18 cellular contexts compared by ENCODE assay signal in genomic region chr10:79308969-79309665, GRCh38. TPM values are rescaled to one million over a fixed set of nuclear protein-coding genes. Genes with fewer than 3 reads are reported as not detected.
DNase-seq lines count a peak whose midpoint lies in the region; ATAC-seq, FAIRE-seq and TF ChIP-seq lines count a peak whose summit lies in the region.
"Had no signal": no experiment of that assay in that cellular context is flagged by ENCODE, and none has a peak within 500 bp of the region (broad histone marks: within the 10 kb centered on the region; RNA-seq: fewer than 3 reads in every experiment).

No MANE protein-coding gene starts in this region.

- no TSS peak for BruUV-seq in OCI-LY7 (replicated peaks; lab: Mats Ljungman, UMichigan)

- H3K36me3 Mint-ChIP-seq in activated CD8-positive, alpha-beta memory T cell treated with anti-CD3 and anti-CD28 coated beads, Interleukin-2, amount 10 ng/mL, durations not matched to agents 7 days and 5 days, result peaks cover 16% of the 10 kb centered on the region
- H3K36me3 Mint-ChIP-seq in activated T-helper 2 cell treated with anti-CD3 and anti-CD28 coated beads, Interferon-gamma antibody, Interleukin-2, Interleukin-4, amounts not matched to agents 10 μg/mL and 5 μg/mL and 100 μg/mL, durations not matched to agents 14 hours and 24 hours and 36 hours (ENCODE audit: low read depth), result peaks cover 62% of the 10 kb centered on the region

- peak overlapping the region; percentile 18 for H3K27ac Mint-ChIP-seq in activated CD8-positive, alpha-beta memory T cell treated with anti-CD3 and anti-CD28 coated beads, Interleukin-2, amount 10 ng/mL, durations not matched to agents 7 days and 5 days
- H3K27ac Mint-ChIP-seq in activated T-helper 2 cell treated with anti-CD3 and anti-CD28 coated beads, Interferon-gamma antibody, Interleukin-2, Interleukin-4, amounts not matched to agents 10 μg/mL and 5 μg/mL and 100 μg/mL, durations not matched to agents 14 hours and 24 hours and 36 hours, result peak overlapping the region; percentile 29
- H3K27ac Mint-ChIP-seq: activated naive CD4-positive, alpha-beta T cell treated with anti-CD3 and anti-CD28 coated beads, Interleukin-2, amount 10 ng/mL, durations not matched to agents 7 days and 5 days; CD4-positive, alpha-beta T cell; IgD-negative memory B cell had no signal

- peaks cover 31 to 70% of the 10 kb centered on the region in 2 donors for H3K36me3 ChIP-seq in kidney (ENCODE audit: control insufficient read depth in 1 of 2, insufficient read depth in 2 of 2, low read length in 2 of 2)
- peaks cover 6 to 100% (median 97%) of the 10 kb centered on the region in 6 donors for H3K36me3 ChIP-seq in spleen
- peaks cover 68% of the 10 kb centered on the region for H3K36me3 ChIP-seq in OCI-LY7 (ENCODE audit: insufficient read depth, low read length)
- peaks cover 35% of the 10 kb centered on the region for H3K36me3 ChIP-seq in SJCRH30

- no peaks in the 10 kb centered on the region for H3K79me2 ChIP-seq in OCI-LY7 (ENCODE audit: insufficient read depth, low read depth, low read length)

- H3K27me3 ChIP-seq in spleen (replicated peaks in 1 of 7), result no peaks in the 10 kb centered on the region
- no peaks in the 10 kb centered on the region for H3K27me3 ChIP-seq in SJCRH30
- H3K27me3 ChIP-seq: ascending aorta, left lung had no signal

- H3K9me2 ChIP-seq in OCI-LY7 (ENCODE audit: insufficient read depth, low read length), result no peaks in the 10 kb centered on the region

- POLR2A ChIA-PET in OCI-LY7 (lab: Charles Lee), result no interaction called here

- H3K27me3 Mint-ChIP-seq in activated CD8-positive, alpha-beta memory T cell treated with anti-CD3 and anti-CD28 coated beads, Interleukin-2, amount 10 ng/mL, durations not matched to agents 7 days and 5 days, result no peaks in the 10 kb centered on the region
- H3K27me3 Mint-ChIP-seq in activated T-helper 2 cell treated with anti-CD3 and anti-CD28 coated beads, Interferon-gamma antibody, Interleukin-2, Interleukin-4, amounts not matched to agents 10 μg/mL and 5 μg/mL and 100 μg/mL, durations not matched to agents 14 hours and 24 hours and 36 hours (ENCODE audit: low read depth), result no peaks in the 10 kb centered on the region
- H3K27me3 Mint-ChIP-seq: activated naive CD4-positive, alpha-beta T cell treated with anti-CD3 and anti-CD28 coated beads, Interleukin-2, amount 10 ng/mL, durations not matched to agents 7 days and 5 days; CD4-positive, alpha-beta T cell; IgD-negative memory B cell had no signal

- H2AFZ ChIP-seq in OCI-LY7 (ENCODE audit: low read length), result no peak overlapping the region

- peaks cover 4% of the 10 kb centered on the region for H3K4me1 Mint-ChIP-seq in activated CD8-positive, alpha-beta memory T cell treated with anti-CD3 and anti-CD28 coated beads, Interleukin-2, amount 10 ng/mL, durations not matched to agents 7 days and 5 days
- H3K4me1 Mint-ChIP-seq in activated T-helper 2 cell treated with anti-CD3 and anti-CD28 coated beads, Interferon-gamma antibody, Interleukin-2, Interleukin-4, amounts not matched to agents 10 μg/mL and 5 μg/mL and 100 μg/mL, durations not matched to agents 14 hours and 24 hours and 36 hours (ENCODE audit: low read depth), result no peaks in the 10 kb centered on the region

- H3K4me1 ChIP-seq in kidney (ENCODE audit: control insufficient read depth in 1 of 2, insufficient read depth in 1 of 2, low read depth in 1 of 2, low read length in 2 of 2) (no peaks in the 10 kb centered on the region), spleen (peaks cover 0 to 21% (median 4%) of the 10 kb centered on the region in 6 donors), OCI-LY7 (ENCODE audit: insufficient read depth, low read length, poor library complexity, severe bottlenecking) (no peaks in the 10 kb centered on the region), SJCRH30 (peaks cover 17% of the 10 kb centered on the region)
- H3K4me1 ChIP-seq: ascending aorta had no signal

- no peak overlapping the region for H3K4me3 Mint-ChIP-seq in activated CD8-positive, alpha-beta memory T cell treated with anti-CD3 and anti-CD28 coated beads, Interleukin-2, amount 10 ng/mL, durations not matched to agents 7 days and 5 days
- H3K4me3 Mint-ChIP-seq in activated T-helper 2 cell treated with anti-CD3 and anti-CD28 coated beads, Interferon-gamma antibody, Interleukin-2, Interleukin-4, amounts not matched to agents 10 μg/mL and 5 μg/mL and 100 μg/mL, durations not matched to agents 14 hours and 24 hours and 36 hours (ENCODE audit: low read depth), result no peak overlapping the region
- H3K4me3 Mint-ChIP-seq: activated naive CD4-positive, alpha-beta T cell treated with anti-CD3 and anti-CD28 coated beads, Interleukin-2, amount 10 ng/mL, durations not matched to agents 7 days and 5 days; CD4-positive, alpha-beta T cell; IgD-negative memory B cell had no signal

- FAIRE-seq in kidney (lab: Jason Lieb, UNC), result no peak

- CTCF ChIA-PET in activated CD8-positive, alpha-beta memory T cell treated with anti-CD3 and anti-CD28 coated beads, Interleukin-2, amount 10 ng/mL, durations not matched to agents 7 days and 5 days (lab: Charles Lee), result no interaction called here
- CTCF ChIA-PET in OCI-LY7 (lab: Charles Lee; ENCODE audit: unreplicated experiment), result no interaction called here

- no peaks in the 10 kb centered on the region for H3K9me3 Mint-ChIP-seq in activated CD8-positive, alpha-beta memory T cell treated with anti-CD3 and anti-CD28 coated beads, Interleukin-2, amount 10 ng/mL, durations not matched to agents 7 days and 5 days (ENCODE audit: low read depth)
- no peaks in the 10 kb centered on the region for H3K9me3 Mint-ChIP-seq in activated T-helper 2 cell treated with anti-CD3 and anti-CD28 coated beads, Interferon-gamma antibody, Interleukin-2, Interleukin-4, amounts not matched to agents 10 μg/mL and 5 μg/mL and 100 μg/mL, durations not matched to agents 14 hours and 24 hours and 36 hours
- H3K9me3 Mint-ChIP-seq: activated naive CD4-positive, alpha-beta T cell treated with anti-CD3 and anti-CD28 coated beads, Interleukin-2, amount 10 ng/mL, durations not matched to agents 7 days and 5 days; CD4-positive, alpha-beta T cell; IgD-negative memory B cell had no signal

- ATAC-seq in activated CD8-positive, alpha-beta memory T cell treated with anti-CD3 and anti-CD28 coated beads, Interleukin-2, amount 10 ng/mL, durations not matched to agents 7 days and 5 days, result no peak
- ATAC-seq: left lung had no signal

- DNase-seq in activated CD8-positive, alpha-beta memory T cell treated with anti-CD3 and anti-CD28 coated beads, Interleukin-2, amount 10 ng/mL, durations not matched to agents 7 days and 5 days, result no peak
- DNase-seq in activated CD8-positive, alpha-beta memory T cell treated with anti-CD3 and anti-CD28 coated beads, Interleukin-2, amount 50 U/mL, for 4 hours, result no peak
- no peak for DNase-seq in activated T-helper 2 cell treated with anti-CD3 and anti-CD28 coated beads, Interferon-gamma antibody, Interleukin-2, Interleukin-4, amounts not matched to agents 10 μg/mL and 5 μg/mL and 100 μg/mL, durations not matched to agents 14 hours and 24 hours and 36 hours (ENCODE audit: low spot score)
- peak; percentile 51 for DNase-seq in kidney
- DNase-seq in spleen, result peak; percentile 74
- DNase-seq in OCI-LY7 (ENCODE audit: low spot score), result no peak
- no peak for DNase-seq in SJCRH30
- DNase-seq in CD1c-positive myeloid dendritic cell (ENCODE audit: extremely low spot score), result no peak
- DNase-seq: activated CD4-positive, alpha-beta T cell treated with anti-CD3 and anti-CD28 coated beads for 48 hours; activated naive CD4-positive, alpha-beta T cell treated with anti-CD3 and anti-CD28 coated beads, Interleukin-2, amount 10 ng/mL, durations not matched to agents 7 days and 5 days; DMS53; NCI-H1436; NCI-H526 treated with DMSO at 0.1 percent for 48 hours; nucleus accumbens had no signal

- intact Hi-C loops in activated T-helper 2 cell treated with anti-CD3 and anti-CD28 coated beads, Interferon-gamma antibody, Interleukin-2, Interleukin-4, amounts not matched to agents 10 μg/mL and 5 μg/mL and 100 μg/mL, durations not matched to agents 14 hours and 24 hours and 36 hours (cut with micrococcal nuclease), result no loop called here
- intact Hi-C loops in kidney (cut with DNase I) (no loop called here), spleen (cut with DNase I; ENCODE audit: low total_unique reads) (no loop called here), OCI-LY7 (cut with micrococcal nuclease; ENCODE audit: unreplicated experiment) (no loop called here)

- no peak overlapping the region for H3K4me2 ChIP-seq in OCI-LY7 (ENCODE audit: low read length)

- TF ChIP-seq CTCF in kidney (IDR thresholded peaks at IDR 0.05; ENCODE audit: borderline replicate concordance, extremely low read depth, insufficient read depth) (no peak), spleen (IDR thresholded peaks at IDR 0.05 in 8 of 11, conservative IDR thresholded peaks at IDR 0.05 in 3 of 11) (no peak), OCI-LY7 (conservative IDR thresholded peaks at IDR 0.05; ENCODE audit: low read length) (no peak)

- no peaks in the 10 kb centered on the region for H3K9me3 ChIP-seq in kidney (ENCODE audit: control insufficient read depth in 1 of 2, low read length in 2 of 2)
- no peaks in the 10 kb centered on the region for H3K9me3 ChIP-seq in spleen
- H3K9me3 ChIP-seq in OCI-LY7 (ENCODE audit: low read length), result no peaks in the 10 kb centered on the region
- H3K9me3 ChIP-seq in SJCRH30 (replicated peaks), result no peaks in the 10 kb centered on the region
- H3K9me3 ChIP-seq: ascending aorta, left lung had no signal

- WGBS in spleen, 5 donors, result 74 to 88% (median 80%) methylated on average over 9 to 14 of the region's 14 CpGs

- TF ChIP-seq POLR2A in spleen (IDR thresholded peaks at IDR 0.05), result no peak

- no peaks in the 10 kb centered on the region for H4K20me1 ChIP-seq in OCI-LY7 (ENCODE audit: insufficient read depth, low read length)

- H3K4me3 ChIP-seq in kidney (ENCODE audit: low read length in 2 of 2) (no peak overlapping the region), spleen (no peak overlapping the region), OCI-LY7 (ENCODE audit: low read depth, low read length, poor library complexity, severe bottlenecking) (no peak overlapping the region), SJCRH30 (no peak overlapping the region)
- H3K4me3 ChIP-seq: ascending aorta, left lung had no signal

- H3K27ac ChIP-seq in kidney (ENCODE audit: low read depth in 2 of 2, low read length in 2 of 2) (no peak overlapping the region), spleen (peak overlapping the region in 3 of 8 donors; percentile 2 to 51 (median 26)), OCI-LY7 (ENCODE audit: low read depth, low read length, poor library complexity, severe bottlenecking) (no peak overlapping the region), SJCRH30 (no peak overlapping the region)
- H3K27ac ChIP-seq: ascending aorta had no signal

- no peak overlapping the region for H3K9ac ChIP-seq in kidney (ENCODE audit: low read length in 2 of 2)

RNA-seq across cellular contexts. Expression of gene PPIF, which starts 38.2 kb away (rescaled TPM):
- 100 to 1,000 TPM; 119 to 144 TPM for total RNA-seq in activated CD8-positive, alpha-beta memory T cell treated with anti-CD3 and anti-CD28 coated beads, Interleukin-2, amount 10 ng/mL, durations not matched to agents 7 days and 5 days
- total RNA-seq in activated T-helper 2 cell treated with anti-CD3 and anti-CD28 coated beads, Interferon-gamma antibody, Interleukin-2, Interleukin-4, amounts not matched to agents 10 μg/mL and 5 μg/mL and 100 μg/mL, durations not matched to agents 14 hours and 24 hours and 36 hours, result 119 and 120 TPM in 2 replicates
- 36.7 TPM for total RNA-seq in kidney
- polyA plus RNA-seq in kidney (ENCODE audit: insufficient read depth, low read depth, low replicate concordance), result 120 TPM
- 10 to 100 TPM; 65.0 to 99.3 (median 73.2) TPM for total RNA-seq in spleen
- polyA plus RNA-seq in spleen, result 10 to 100 TPM; 29.2 to 66.9 (median 33.5) TPM
- 44.8 and 55.7 TPM in 2 replicates for total RNA-seq in OCI-LY7 (2014; rRNA removed; shearing (Covaris generic))
- total RNA-seq in OCI-LY7 (2022), result 103 and 121 TPM in 2 replicates
- total RNA-seq in SJCRH30 (2014; rRNA removed; shearing (Covaris generic)), result 98.8 and 103 TPM in 2 replicates

Comparison
In these comparisons a context has a peak if more than half of its experiments do, and no peak if none do; other contexts are left out.
1. DNase-seq: peak in kidney (single experiment) and spleen (single experiment); none in activated CD8-positive, alpha-beta memory T cell treated with anti-CD3 and anti-CD28 coated beads, Interleukin-2, amount 10 ng/mL, durations not matched to agents 7 days and 5 days (single experiment), activated CD8-positive, alpha-beta memory T cell treated with anti-CD3 and anti-CD28 coated beads, Interleukin-2, amount 50 U/mL, for 4 hours (single experiment), activated T-helper 2 cell treated with anti-CD3 and anti-CD28 coated beads, Interferon-gamma antibody, Interleukin-2, Interleukin-4, amounts not matched to agents 10 μg/mL and 5 μg/mL and 100 μg/mL, durations not matched to agents 14 hours and 24 hours and 36 hours (single experiment), OCI-LY7 (single experiment), SJCRH30 (0 of 2) and CD1c-positive myeloid dendritic cell (single experiment).